In genomic region chr2:11411768-11412448, GRCh38 we compare ENCODE assay signal across 7 cellular contexts. TPM values are rescaled to one million over a fixed set of nuclear protein-coding genes. Genes with fewer than 3 reads are reported as not detected.
DNase-seq lines count a peak whose midpoint lies in the region; ATAC-seq, FAIRE-seq and TF ChIP-seq lines count a peak whose summit lies in the region.

No MANE protein-coding gene starts in this region.

- H3K27ac ChIP-seq in keratinocyte (ENCODE audit: control insufficient read depth, insufficient read depth, low read length) (no peak overlapping the region), tibial artery (no peak overlapping the region)

- H3K36me3 Mint-ChIP-seq in activated T-cell treated with anti-CD3 and anti-CD28 coated beads, Interleukin-2, amount 50 U/mL, for 72 hours (ENCODE audit: insufficient read depth in 2 of 2), result peaks cover 0 to 1% of the 10 kb centered on the region in 2 donors

- H4K20me1 ChIP-seq in keratinocyte (ENCODE audit: control insufficient read depth, extremely low read depth, insufficient read depth, low read length), result no peaks in the 10 kb centered on the region

- TF ChIP-seq CTCF in GM10248 (IDR thresholded peaks at IDR 0.05; ENCODE audit: control extremely low read depth, extremely low read depth, low read depth, missing control alignments) (peak; percentile 54), keratinocyte (optimal IDR thresholded peaks at IDR 0.05 in 1 of 3, IDR thresholded peaks at IDR 0.05 in 1 of 3, conservative IDR thresholded peaks at IDR 0.05 in 1 of 3; ENCODE audit: extremely low read depth in 1 of 3, insufficient read depth in 2 of 3, low read length in 3 of 3) (peak; percentile 66 to 69 (median 68)), tibial artery (IDR thresholded peaks at IDR 0.05) (peak; percentile 82 to 87)

- H3K4me3 ChIP-seq in keratinocyte (ENCODE audit: control insufficient read depth in 2 of 3, extremely low read depth in 1 of 3, insufficient read depth in 2 of 3, low read depth in 1 of 3, low read length in 3 of 3) (no peak overlapping the region), tibial artery (peak overlapping the region; percentile 34 to 47)

- H3K4me1 ChIP-seq in keratinocyte (ENCODE audit: control insufficient read depth, extremely low read depth, insufficient read depth, low read length), result no peaks in the 10 kb centered on the region
- H3K4me1 ChIP-seq in tibial artery, result peaks cover 0 to 47% (median 13%) of the 10 kb centered on the region in 4 donors

- H3K36me3 ChIP-seq in keratinocyte (ENCODE audit: control insufficient read depth in 2 of 2, extremely low read depth in 1 of 2, insufficient read depth in 2 of 2, low read length in 2 of 2) (no peaks in the 10 kb centered on the region), tibial artery (no peaks in the 10 kb centered on the region)

- no peaks in the 10 kb centered on the region for H3K4me1 Mint-ChIP-seq in activated T-cell treated with anti-CD3 and anti-CD28 coated beads, Interleukin-2, amount 50 U/mL, for 72 hours (ENCODE audit: low read depth)

- no peaks in the 10 kb centered on the region for H3K79me2 ChIP-seq in keratinocyte (ENCODE audit: control insufficient read depth, insufficient read depth, low read length)

- no peak for DNase-seq in GM10248 (ENCODE audit: extremely low spot score)
- peak; percentile 37 for DNase-seq in NCI-H1105 (lab: John Stamatoyannopoulos, UW)
- peak; percentile 69 for DNase-seq in astrocyte of the hippocampus (ENCODE audit: low read depth, low spot score)
- no peak for DNase-seq in keratinocyte (ENCODE audit: low read depth, low spot score)
- peak in 1 of 2 donors; percentile 41 for DNase-seq in tibial artery
- no peak for DNase-seq in activated T-cell treated with anti-CD3 and anti-CD28 coated beads, Interleukin-2, amount 50 U/mL, for 72 hours
- DNase-seq in NAMALWA (ENCODE audit: low spot score), result no peak

- POLR2A ChIA-PET in GM10248 (lab: Yijun Ruan, JAX), result no interaction called here

- H2AFZ ChIP-seq in keratinocyte (ENCODE audit: control insufficient read depth, low read length), result no peak overlapping the region

- no peak for ATAC-seq in activated T-cell treated with anti-CD3 and anti-CD28 coated beads, Interleukin-2, amount 50 U/mL, for 72 hours (replicated peaks in 1 of 2)

- no peaks in the 10 kb centered on the region for H3K27me3 ChIP-seq in keratinocyte (ENCODE audit: control insufficient read depth, extremely low read depth, insufficient read depth, low read length)
- H3K27me3 ChIP-seq in tibial artery, result no peaks in the 10 kb centered on the region

- no peak overlapping the region for H3K27ac Mint-ChIP-seq in activated T-cell treated with anti-CD3 and anti-CD28 coated beads, Interleukin-2, amount 50 U/mL, for 72 hours

- H3K9me1 ChIP-seq in keratinocyte (ENCODE audit: control insufficient read depth, extremely low read depth, insufficient read depth, low read length), result no peaks in the 10 kb centered on the region

- dilution Hi-C loops in keratinocyte (cut with MboI; ENCODE audit: extremely low pct_ligation_motif_present, low sequenced_read_pairs), result no loop called here

- H3K4me3 Mint-ChIP-seq in activated T-cell treated with anti-CD3 and anti-CD28 coated beads, Interleukin-2, amount 50 U/mL, for 72 hours, result no peak overlapping the region

- H3K9me3 ChIP-seq in keratinocyte (ENCODE audit: control insufficient read depth, low read depth, low read length) (no peaks in the 10 kb centered on the region), tibial artery (no peaks in the 10 kb centered on the region)

- CTCF ChIA-PET in GM10248 (lab: Yijun Ruan, JAX), result interaction anchor here (0.7 to 5.1 kb wide), 19 partner anchors 10 to 579 kb away, joined by 3 to 67 read pairs (median 4); partner anchors contain the start of gene SLC66A3

- no peak for FAIRE-seq in keratinocyte (lab: Jason Lieb, UNC)

- H3K4me2 ChIP-seq in keratinocyte (ENCODE audit: control insufficient read depth, extremely low read depth, insufficient read depth, low read depth, low read length), result no peak overlapping the region

- intact Hi-C loops in tibial artery (cut with DNase I; ENCODE audit: low total_unique reads), result loop anchor here (5.0 kb wide), 2 partner anchors 180 to 280 kb away; a partner anchor contains a TSS

- peaks cover 7% of the 10 kb centered on the region for H3K27me3 Mint-ChIP-seq in activated T-cell treated with anti-CD3 and anti-CD28 coated beads, Interleukin-2, amount 50 U/mL, for 72 hours (ENCODE audit: low read depth)

- no peak overlapping the region for H3K9ac ChIP-seq in keratinocyte (ENCODE audit: control insufficient read depth, extremely low read depth, insufficient read depth, low read length)

- H3K9me3 Mint-ChIP-seq in activated T-cell treated with anti-CD3 and anti-CD28 coated beads, Interleukin-2, amount 50 U/mL, for 72 hours, result no peaks in the 10 kb centered on the region

RNA-seq across cellular contexts. Expression of gene E2F6, which starts 54.1 kb away (rescaled TPM):
- 7.9 to 13.8 TPM (median 9.3 TPM) in 3 replicates for polyA plus RNA-seq in keratinocyte
- polyA plus RNA-seq in keratinocyte (2011; ENCODE audit: low read depth), result 8.8 TPM
- 5.6 and 12.1 TPM in 2 replicates for polyA plus RNA-seq in keratinocyte (2011; cell fraction: cytosol; rRNA removed)
- 10.5 and 15.0 TPM in 2 replicates for polyA plus RNA-seq in keratinocyte (2011; cell fraction: nucleus; rRNA removed)
- polyA plus RNA-seq in keratinocyte (2012; ENCODE audit: low replicate concordance), result 9.4 and 10.2 TPM in 2 replicates
- polyA minus RNA-seq in keratinocyte, result 2.8 to 7.1 TPM (median 3.3 TPM) in 3 replicates
- polyA minus RNA-seq in keratinocyte (2011; cell fraction: cytosol; rRNA and poly(A)+ RNA removed), result 6.9 TPM
- 3.9 and 7.6 TPM in 2 replicates for polyA minus RNA-seq in keratinocyte (2011; cell fraction: nucleus; rRNA and poly(A)+ RNA removed)
- 1 to 10 TPM; 6.8 to 8.3 TPM for total RNA-seq in activated T-cell treated with anti-CD3 and anti-CD28 coated beads, Interleukin-2, amount 50 U/mL, for 72 hours

Comparison
In these comparisons a context has a peak if more than half of its experiments do, and no peak if none do; other contexts are left out.
1. DNase-seq: peak in NCI-H1105 (single experiment) and astrocyte of the hippocampus (single experiment); none in GM10248 (single experiment), keratinocyte (single experiment), activated T-cell treated with anti-CD3 and anti-CD28 coated beads, Interleukin-2, amount 50 U/mL, for 72 hours (0 of 2) and NAMALWA (single experiment).
2. H3K4me3 ChIP-seq: peak in tibial artery (2 of 2); none in keratinocyte (0 of 3).
3. Peak in every context shown above with its lines, with median percentiles within 50 percentile points of each other: CTCF ChIP-seq.